ENCODE assay signal across 8 cellular contexts in genomic region chr15:78034495-78035191, GRCh38. TPM values are rescaled to one million over a fixed set of nuclear protein-coding genes. Genes with fewer than 3 reads are reported as not detected.
DNase-seq lines count a peak whose midpoint lies in the region; ATAC-seq and TF ChIP-seq lines count a peak whose summit lies in the region.

No MANE protein-coding gene starts in this region.

- H3K9me2 ChIP-seq in OCI-LY1 (ENCODE audit: low read depth, low read length) (no peaks in the 10 kb centered on the region), GM23248 (ENCODE audit: insufficient read depth) (no peaks in the 10 kb centered on the region)

- H3K79me2 ChIP-seq in OCI-LY1 (ENCODE audit: insufficient read depth, low read length) (peaks cover 10% of the 10 kb centered on the region; the same call in 1 of the 2 replicates), GM23248 (ENCODE audit: insufficient read depth) (peaks cover 59% of the 10 kb centered on the region)

- H3K4me3 ChIP-seq in OCI-LY1 (ENCODE audit: low read depth, low read length, poor library complexity, severe bottlenecking) (peak overlapping the region; percentile 33), GM23248 (no peak overlapping the region)

- peak; percentile 41 for ATAC-seq in left lobe of liver

- H3K27ac ChIP-seq in OCI-LY1 (ENCODE audit: low read depth, low read length, poor library complexity, severe bottlenecking), result peak overlapping the region; percentile 98
- H3K27ac ChIP-seq in GM23248, result no peak overlapping the region

- peaks cover 70% of the 10 kb centered on the region for H3K4me1 ChIP-seq in OCI-LY1 (ENCODE audit: insufficient read depth, low read length, severe bottlenecking)
- no peaks in the 10 kb centered on the region for H3K4me1 ChIP-seq in GM23248 (ENCODE audit: insufficient read depth)

- 51 to 55% methylated on average over 12 to 13 of the region's 13 CpGs for WGBS in GM23248 (ENCODE audit: low coverage in 1 of 2, low lambda C conversion rate in 2 of 2, missing lambda C conversion rate in 2 of 2), 2 experiments

- H3K36me3 Mint-ChIP-seq in HFFc6 (ENCODE audit: low read depth), result peaks cover 24% of the 10 kb centered on the region

- H3K27ac Mint-ChIP-seq in HFFc6, result peak overlapping the region; percentile 38; the same call in 1 of the 2 replicates

- no peaks in the 10 kb centered on the region for H3K27me3 ChIP-seq in OCI-LY1 (ENCODE audit: insufficient read depth, low read length)
- no peaks in the 10 kb centered on the region for H3K27me3 ChIP-seq in GM23248 (replicated peaks; ENCODE audit: insufficient read depth)

- H2AFZ ChIP-seq in OCI-LY1 (ENCODE audit: low read length) (no peak overlapping the region), GM23248 (no peak overlapping the region)

- H4K20me1 ChIP-seq in OCI-LY1 (ENCODE audit: insufficient read depth, low read length) (no peaks in the 10 kb centered on the region), GM23248 (ENCODE audit: insufficient read depth) (no peaks in the 10 kb centered on the region)

- H3F3A ChIP-seq in OCI-LY1 (ENCODE audit: insufficient read depth, low read length), result 0 out of 2 replicates have a peak, but pooled peaks cover 7% of the 10 kb centered on the region
- no peaks in the 10 kb centered on the region for H3F3A ChIP-seq in GM23248 (ENCODE audit: insufficient read depth)

- no peaks in the 10 kb centered on the region for H3K9me3 ChIP-seq in OCI-LY1 (ENCODE audit: low read length)
- no peaks in the 10 kb centered on the region for H3K9me3 ChIP-seq in GM23248 (ENCODE audit: low read depth)

- H3K27me3 Mint-ChIP-seq in HFFc6 (ENCODE audit: insufficient read depth), result peaks cover 1% of the 10 kb centered on the region

- in situ Hi-C loops in GM23248 (cut with MboI), result no loop called here

- DNase-seq in GDM1 (lab: John Stamatoyannopoulos, UW) (peak; percentile 49), HFFc6 (no peak), activated gamma-delta T cell treated with Interleukin-2 at 50 U/mL for 16 hours (peak; percentile 79), left lobe of liver (ENCODE audit: low spot score) (peak; percentile 47), GM23248 (no peak), A172 (ENCODE audit: low spot score) (no peak)
- DNase-seq in stimulated activated CD8-positive, alpha-beta memory T cell treated with anti-CD3 and anti-CD28 coated beads, Interleukin-15, amount 100 ng/mL, for 1 hour (ENCODE audit: low read depth), result peak; percentile 55

- H3K4me2 ChIP-seq in OCI-LY1 (ENCODE audit: low read length), result peak overlapping the region; percentile 63
- no peak overlapping the region for H3K4me2 ChIP-seq in GM23248 (ENCODE audit: unreplicated experiment)

- H3K4me3 Mint-ChIP-seq in HFFc6, result no peak overlapping the region; the same call in 1 of the 2 replicates

- H3K9ac ChIP-seq in OCI-LY1 (ENCODE audit: low read length), result peak overlapping the region; percentile 58; the same call in 1 of the 2 replicates
- H3K9ac ChIP-seq in GM23248, result no peak overlapping the region

- H3K36me3 ChIP-seq in OCI-LY1 (ENCODE audit: insufficient read depth, low read length) (peaks cover 17% of the 10 kb centered on the region), GM23248 (ENCODE audit: low read depth) (peaks cover 4% of the 10 kb centered on the region; the same call in 1 of the 2 replicates)

- peaks cover 38% of the 10 kb centered on the region for H3K4me1 Mint-ChIP-seq in HFFc6 (ENCODE audit: low read depth)

- no peaks in the 10 kb centered on the region for H3K9me3 Mint-ChIP-seq in HFFc6

- TF ChIP-seq CTCF in HFFc6 (IDR thresholded peaks at IDR 0.05) (no peak), OCI-LY1 (IDR thresholded peaks at IDR 0.05; ENCODE audit: low read length) (no peak)

RNA-seq across cellular contexts. Expression of gene TBC1D2B, which starts 42.9 kb away (rescaled TPM):
- total RNA-seq in HFFc6 (2021; fragmentation: NEBNext Ultra II Directional; extraction: Animal tissue kit (Norgen Biotek cat#: 25700)), result 10 to 100 TPM; 34.1 to 42.5 (median 38.0) TPM
- 50.4 TPM for total RNA-seq in left lobe of liver
- 40.5 and 42.0 TPM in 2 replicates for total RNA-seq in GM23248 (2014; rRNA removed; shearing (Covaris generic))
- 11.1 and 13.5 TPM in 2 replicates for polyA plus RNA-seq in GM23248 (2016; fragmentation: Nextera tagmentation; extraction: Ambion mirVana)
- total RNA-seq in A172 (2014; rRNA removed; shearing (Covaris generic)), result 14.5 and 14.9 TPM in 2 replicates

RNA-seq across cellular contexts. Expression of gene SH2D7, which starts 57.7 kb away (rescaled TPM):
- total RNA-seq in HFFc6 (2021; fragmentation: NEBNext Ultra II Directional; extraction: Animal tissue kit (Norgen Biotek cat#: 25700)), result not detected
- total RNA-seq in left lobe of liver, result not detected
- not detected in 2 replicates for total RNA-seq in GM23248 (2014; rRNA removed; shearing (Covaris generic))
- polyA plus RNA-seq in GM23248 (2016; fragmentation: Nextera tagmentation; extraction: Ambion mirVana), result not detected in 2 replicates
- total RNA-seq in A172 (2014; rRNA removed; shearing (Covaris generic)), result not detected in 2 replicates

Comparison
In these comparisons a context has a peak if more than half of its experiments do, and no peak if none do; other contexts are left out.
1. DNase-seq: peak in GDM1 (single experiment), activated gamma-delta T cell treated with Interleukin-2 at 50 U/mL for 16 hours (single experiment), left lobe of liver (single experiment) and stimulated activated CD8-positive, alpha-beta memory T cell treated with anti-CD3 and anti-CD28 coated beads, Interleukin-15, amount 100 ng/mL, for 1 hour (single experiment); none in HFFc6 (single experiment), GM23248 (single experiment) and A172 (single experiment).